19 cellular contexts compared by ENCODE assay signal in the genomic region with DNA sequence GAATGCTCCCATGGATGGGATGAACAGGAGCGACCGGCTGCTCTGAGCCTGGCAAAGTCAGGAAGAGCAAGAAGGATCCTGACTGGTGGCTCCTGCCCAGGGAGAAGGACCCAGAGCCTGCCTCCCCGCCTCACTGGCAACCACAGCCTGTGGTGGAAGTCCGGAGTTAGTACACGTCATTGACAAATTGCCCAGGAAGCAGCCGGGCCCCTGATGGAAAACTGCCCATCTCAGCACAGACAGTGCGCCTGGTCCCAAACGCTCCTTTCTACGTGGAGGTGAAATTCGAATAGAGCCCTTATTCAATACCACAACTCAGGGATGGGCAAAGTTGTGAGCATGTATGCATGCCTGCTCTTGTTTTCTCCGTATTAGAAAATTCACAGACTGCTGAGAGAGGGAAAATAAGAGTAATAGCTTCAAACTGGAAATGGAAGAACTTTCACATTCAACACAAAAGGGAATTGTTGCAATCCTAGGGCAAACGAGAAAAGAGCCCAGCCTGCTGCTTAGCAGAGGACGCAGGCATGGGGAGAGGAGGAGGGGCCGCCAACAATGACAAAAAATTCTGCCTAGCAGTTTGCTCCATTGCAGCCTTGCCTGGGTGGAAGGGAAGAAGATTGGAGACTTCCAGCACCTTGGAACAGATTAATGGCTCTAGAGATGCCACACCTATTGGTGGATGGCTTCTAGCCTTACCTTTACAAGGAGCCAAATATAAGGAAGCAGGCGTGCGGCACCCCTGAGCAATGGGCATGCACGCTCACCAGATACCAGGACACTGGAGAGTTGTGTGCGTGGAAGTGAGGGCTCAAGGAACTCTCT.
DNase-seq lines count a peak whose midpoint lies in the region; ATAC-seq and TF ChIP-seq lines count a peak whose summit lies in the region.
"Had no signal": no experiment of that assay in that cellular context is flagged by ENCODE, and none has a peak within 500 bp of the region (broad histone marks: within the 10 kb centered on the region; RNA-seq: fewer than 3 reads in every experiment).

No MANE protein-coding gene starts in this region.

- peak overlapping the region; percentile 52 for H3K4me2 ChIP-seq in neural progenitor cell

- no peaks in the 10 kb centered on the region for H3K9me3 Mint-ChIP-seq in neural progenitor cell
- H3K9me3 Mint-ChIP-seq in stimulated activated naive CD8-positive, alpha-beta T cell treated with anti-CD3 and anti-CD28 coated beads, Interleukin-15, amount 100 ng/mL, for 72 hours = no peaks in the 10 kb centered on the region
- H3K9me3 Mint-ChIP-seq: activated T-helper 2 cell treated with anti-CD3 and anti-CD28 coated beads, Interferon-gamma antibody, Interleukin-2, Interleukin-4, amounts not matched to agents 10 μg/mL and 5 μg/mL and 100 μg/mL, durations not matched to agents 14 hours and 24 hours and 36 hours; CD4-positive, alpha-beta T cell had no signal

- H3K27me3 Mint-ChIP-seq in neural progenitor cell (ENCODE audit: insufficient read depth, low read depth) = peaks cover 10% of the 10 kb centered on the region
- peaks cover 15% of the 10 kb centered on the region for H3K27me3 Mint-ChIP-seq in stimulated activated naive CD8-positive, alpha-beta T cell treated with anti-CD3 and anti-CD28 coated beads, Interleukin-15, amount 100 ng/mL, for 72 hours

- H3K4me1 ChIP-seq in neural progenitor cell = peaks cover 26% of the 10 kb centered on the region
- H3K4me1 ChIP-seq: colonic mucosa, left lung had no signal

- H3K27me3 ChIP-seq in MG63 (no peaks in the 10 kb centered on the region), neural progenitor cell (no peaks in the 10 kb centered on the region)
- H3K27me3 ChIP-seq: colonic mucosa had no signal

- DNase-seq in AG10803 (ENCODE audit: low read depth) (peak; percentile 6), MG63 (peak; percentile 18), dermis blood vessel endothelial cell (peak; percentile 24), neural progenitor cell (ENCODE audit: low spot score) (no peak), DMS 273 (lab: John Stamatoyannopoulos, UW; ENCODE audit: unreplicated experiment) (no peak), foreskin melanocyte (no peak)
- DNase-seq in stimulated activated naive CD8-positive, alpha-beta T cell treated with anti-CD3 and anti-CD28 coated beads, Interleukin-15, amount 100 ng/mL, for 72 hours = no peak
- DNase-seq: activated CD4-positive, CD25-positive, alpha-beta regulatory T cell treated with anti-CD3 and anti-CD28 coated beads, Interleukin-2, amount 50 U/mL, for 72 hours; CD4-positive, alpha-beta T cell; colonic mucosa; DND-41; left lung; NCI-H2081; NCI-H510A; stimulated activated naive CD8-positive, alpha-beta T cell treated with anti-CD3 and anti-CD28 coated beads, Interleukin-15, Interleukin-2, amounts not matched to agents 100 U/mL and 50 U/mL, for 24 hours; T-helper 9 cell had no signal

- no peak overlapping the region for H3K4me3 ChIP-seq in AG10803 (ENCODE audit: low read length)
- H3K4me3 ChIP-seq in MG63 = no peak overlapping the region
- H3K4me3 ChIP-seq in neural progenitor cell = no peak overlapping the region
- H3K4me3 ChIP-seq: colonic mucosa, left lung had no signal

- H3K27ac Mint-ChIP-seq in neural progenitor cell = peak overlapping the region; percentile 23
- no peak overlapping the region for H3K27ac Mint-ChIP-seq in stimulated activated naive CD8-positive, alpha-beta T cell treated with anti-CD3 and anti-CD28 coated beads, Interleukin-15, amount 100 ng/mL, for 72 hours
- H3K27ac Mint-ChIP-seq: activated T-helper 2 cell treated with anti-CD3 and anti-CD28 coated beads, Interferon-gamma antibody, Interleukin-2, Interleukin-4, amounts not matched to agents 10 μg/mL and 5 μg/mL and 100 μg/mL, durations not matched to agents 14 hours and 24 hours and 36 hours; CD4-positive, alpha-beta T cell had no signal

- no peak overlapping the region for H3K9ac ChIP-seq in neural progenitor cell

- H3K36me3 Mint-ChIP-seq in neural progenitor cell = no peaks in the 10 kb centered on the region

- ATAC-seq in stimulated activated naive CD8-positive, alpha-beta T cell treated with anti-CD3 and anti-CD28 coated beads, Interleukin-15, amount 100 ng/mL, for 72 hours = no peak
- ATAC-seq in HG03442 (IDR thresholded peaks at IDR 0.05; ENCODE audit: unreplicated experiment) = no peak
- ATAC-seq: left lung; stimulated activated naive CD8-positive, alpha-beta T cell treated with anti-CD3 and anti-CD28 coated beads, Interleukin-15, Interleukin-2, amounts not matched to agents 100 U/mL and 50 U/mL, for 24 hours had no signal

- H3K4me1 Mint-ChIP-seq in neural progenitor cell = peaks cover 39% of the 10 kb centered on the region
- H3K4me1 Mint-ChIP-seq in stimulated activated naive CD8-positive, alpha-beta T cell treated with anti-CD3 and anti-CD28 coated beads, Interleukin-15, amount 100 ng/mL, for 72 hours = no peaks in the 10 kb centered on the region

- no peaks in the 10 kb centered on the region for H4K20me1 ChIP-seq in neural progenitor cell (ENCODE audit: low read depth)

- H3K27ac ChIP-seq in neural progenitor cell = no peak overlapping the region
- H3K27ac ChIP-seq: colonic mucosa, epithelial cell of prostate, left lung had no signal

- H3K9me3 ChIP-seq in MG63 (no peaks in the 10 kb centered on the region), neural progenitor cell (ENCODE audit: low read depth) (no peaks in the 10 kb centered on the region)
- H3K9me3 ChIP-seq: colonic mucosa, left lung had no signal

- TF ChIP-seq CTCF in AG10803 (conservative IDR thresholded peaks at IDR 0.05; ENCODE audit: low read length) (no peak), neural progenitor cell (IDR thresholded peaks at IDR 0.05) (no peak)

- H3F3A ChIP-seq in neural progenitor cell (ENCODE audit: low read depth) = peaks cover 4% of the 10 kb centered on the region

- no peak overlapping the region for H3K4me3 Mint-ChIP-seq in neural progenitor cell
- no peak overlapping the region for H3K4me3 Mint-ChIP-seq in stimulated activated naive CD8-positive, alpha-beta T cell treated with anti-CD3 and anti-CD28 coated beads, Interleukin-15, amount 100 ng/mL, for 72 hours
- H3K4me3 Mint-ChIP-seq: CD4-positive, alpha-beta T cell had no signal

- H2AFZ ChIP-seq in neural progenitor cell (replicated peaks) = no peak overlapping the region

- H3K36me3 ChIP-seq in MG63 = no peaks in the 10 kb centered on the region
- H3K36me3 ChIP-seq in neural progenitor cell = no peaks in the 10 kb centered on the region
- H3K36me3 ChIP-seq: colonic mucosa, left lung had no signal

- no peaks in the 10 kb centered on the region for H3K79me2 ChIP-seq in neural progenitor cell (ENCODE audit: low read depth)

Comparison
In these comparisons a context has a peak if more than half of its experiments do, and no peak if none do; other contexts are left out.
1. DNase-seq: peak in AG10803 (single experiment), MG63 (single experiment) and dermis blood vessel endothelial cell (single experiment); none in neural progenitor cell (single experiment), stimulated activated naive CD8-positive, alpha-beta T cell treated with anti-CD3 and anti-CD28 coated beads, Interleukin-15, amount 100 ng/mL, for 72 hours (0 of 2), DMS 273 (single experiment) and foreskin melanocyte (single experiment).